ENCODE assay signal across 1 cellular context in genomic region chr6:104400844-104401243, GRCh38.
TF ChIP-seq lines count a peak whose summit lies in the region.

No MANE protein-coding gene starts in this region.

TF ChIP-seq in K562, 482 proteins besides CTCF, POLR2A, EP300 and RAD21:
- no peak for TF ChIP-seq RNF219 (CRISPR knock-in tag; IDR thresholded peaks at IDR 0.05)
- TF ChIP-seq NR3C1 (CRISPR knock-in tag; IDR thresholded peaks at IDR 0.05): no peak
- no peak for TF ChIP-seq ZNF197 (CRISPR knock-in tag; IDR thresholded peaks at IDR 0.05; ENCODE audit: low read depth)
- TF ChIP-seq ZNF431 (CRISPR knock-in tag; IDR thresholded peaks at IDR 0.05): no peak
- no peak for TF ChIP-seq ZNF165 (CRISPR knock-in tag; IDR thresholded peaks at IDR 0.05; ENCODE audit: borderline replicate concordance)
- TF ChIP-seq SRSF3 (IDR thresholded peaks at IDR 0.05; ENCODE audit: insufficient read depth, low read length): no peak
- TF ChIP-seq DPF2 (IDR thresholded peaks at IDR 0.05): 0 out of 2 replicates have a peak, but pooled peaks have one; percentile 23
- TF ChIP-seq TAF1 (IDR thresholded peaks at IDR 0.05; ENCODE audit: control insufficient read depth, extremely low read depth, insufficient read depth, low read length, severe bottlenecking): no peak
- TF ChIP-seq ZSCAN29 (IDR thresholded peaks at IDR 0.05): no peak
- no peak for TF ChIP-seq E2F8 (IDR thresholded peaks at IDR 0.05; ENCODE audit: low read depth, partially characterized antibody)
- peak; percentile 52 for TF ChIP-seq ARID1B (IDR thresholded peaks at IDR 0.05)
- no peak for TF ChIP-seq ZFP30 (CRISPR knock-in tag; IDR thresholded peaks at IDR 0.05; ENCODE audit: borderline replicate concordance)
- no peak for TF ChIP-seq SAP30 (IDR thresholded peaks at IDR 0.05; ENCODE audit: borderline replicate concordance, insufficient read depth, low read depth, low read length, poor library complexity, severe bottlenecking)
- peak; percentile 40; the same call in 1 of the 2 replicates for TF ChIP-seq SMARCA4 (IDR thresholded peaks at IDR 0.05)
- TF ChIP-seq ZBTB11 (CRISPR knock-in tag; IDR thresholded peaks at IDR 0.05): no peak
- TF ChIP-seq BCL6 (CRISPR knock-in tag; IDR thresholded peaks at IDR 0.05): no peak
- no peak for TF ChIP-seq FOXM1 (IDR thresholded peaks at IDR 0.05; ENCODE audit: low read depth)
- no peak for TF ChIP-seq FOXM1 (CRISPR knock-in tag; IDR thresholded peaks at IDR 0.05; ENCODE audit: low read depth)
- no peak for TF ChIP-seq ZNF175 (CRISPR knock-in tag; IDR thresholded peaks at IDR 0.05; ENCODE audit: low read depth)
- TF ChIP-seq BCLAF1 (IDR thresholded peaks at IDR 0.05; ENCODE audit: borderline replicate concordance in 1 of 2, control insufficient read depth in 1 of 2, low read depth in 2 of 2, low read length in 1 of 2): no peak
- no peak for TF ChIP-seq MBD1 (CRISPR knock-in tag; IDR thresholded peaks at IDR 0.05)
- no peak for TF ChIP-seq CBX3 (IDR thresholded peaks at IDR 0.05; ENCODE audit: borderline replicate concordance in 1 of 2, low read length in 2 of 2)
- TF ChIP-seq NFXL1 (CRISPR knock-in tag; IDR thresholded peaks at IDR 0.05): no peak
- TF ChIP-seq CBFA2T3 (IDR thresholded peaks at IDR 0.05): peak; percentile 48
- no peak for TF ChIP-seq HDAC8 (tag; IDR thresholded peaks at IDR 0.05)
- no peak for TF ChIP-seq ATF2 (CRISPR knock-in tag; IDR thresholded peaks at IDR 0.05)
- TF ChIP-seq HDAC3 (IDR thresholded peaks at IDR 0.05; ENCODE audit: borderline replicate concordance, partially characterized antibody): no peak
- TF ChIP-seq MLX (CRISPR knock-in tag; conservative IDR thresholded peaks at IDR 0.05): no peak
- TF ChIP-seq ZBTB2 (IDR thresholded peaks at IDR 0.05): no peak
- no peak for TF ChIP-seq CC2D1A (IDR thresholded peaks at IDR 0.05)
- no peak for TF ChIP-seq JUNB (CRISPR knock-in tag; conservative IDR thresholded peaks at IDR 0.05)
- no peak for TF ChIP-seq GATAD2A (IDR thresholded peaks at IDR 0.05)
